Comparison of ENCODE assay signal across 8 cellular contexts in genomic region chr14:22822619-22823551, GRCh38. TPM values are rescaled to one million over a fixed set of nuclear protein-coding genes. Genes with fewer than 3 reads are reported as not detected.
DNase-seq lines count a peak whose midpoint lies in the region; ATAC-seq and TF ChIP-seq lines count a peak whose summit lies in the region.

No MANE protein-coding gene starts in this region.

- peak overlapping the region; percentile 12; the same call in 1 of the 2 replicates for H3K9ac ChIP-seq in KMS-11

- intact Hi-C loops in CD14-positive monocyte (cut with micrococcal nuclease) = loop anchor here (1.0 to 5.0 kb wide), 3 partner anchors 30 to 36 kb away; no protein-coding TSS in a partner anchor

- H4K20me1 ChIP-seq in KMS-11 (ENCODE audit: insufficient read depth) = no peaks in the 10 kb centered on the region

- H3K4me3 ChIP-seq in KMS-11 (IDR thresholded peaks at IDR 0.05; ENCODE audit: insufficient read depth, low read depth, low read length) = no peak overlapping the region

- H3K4me3 Mint-ChIP-seq in CD14-positive monocyte = peak overlapping the region; percentile 77 to 84

- TF ChIP-seq CTCF in CD14-positive monocyte (IDR thresholded peaks at IDR 0.05) = peak; percentile 91
- TF ChIP-seq CTCF in KMS-11 (conservative IDR thresholded peaks at IDR 0.05; ENCODE audit: low read depth, low read length) = peak; percentile 53

- peak overlapping the region; percentile 33; the same call in 1 of the 2 replicates for H2AFZ ChIP-seq in KMS-11 (ENCODE audit: low read depth)

- H3K79me2 ChIP-seq in KMS-11 (ENCODE audit: insufficient read depth, low read depth) = no peaks in the 10 kb centered on the region

- peak; percentile 56 for ATAC-seq in GM19328 (IDR thresholded peaks at IDR 0.05; ENCODE audit: unreplicated experiment)

- DNase-seq in CD14-positive monocyte (ENCODE audit: low spot score) = peak; percentile 64
- peak; percentile 48 for DNase-seq in activated CD4-positive, CD25-positive, alpha-beta regulatory T cell treated with anti-CD3 and anti-CD28 coated beads, Interleukin-2, amount 50 U/mL, for 16 hours (ENCODE audit: low read depth, low spot score)
- DNase-seq in cerebellar cortex (ENCODE audit: low spot score) = peak; percentile 83
- peak; percentile 72 for DNase-seq in stimulated activated CD4-positive, alpha-beta T cell treated with anti-CD3 and anti-CD28 coated beads, Interleukin-1b, Interleukin-23, amount 100 ng/mL, for 48 hours
- DNase-seq in cerebellar nuclear complex (lab: John Stamatoyannopoulos, UW) = no peak

- peaks cover 52% of the 10 kb centered on the region for H3K4me1 Mint-ChIP-seq in CD14-positive monocyte

- peak overlapping the region; percentile 85 to 94 (median 91) for H3K27ac Mint-ChIP-seq in CD14-positive monocyte

- H3K27me3 ChIP-seq in KMS-11 (ENCODE audit: insufficient read depth, low read depth) (no peaks in the 10 kb centered on the region), layer of hippocampus (ENCODE audit: control insufficient read depth, insufficient read depth, low read length) (no peaks in the 10 kb centered on the region)

- H3K4me1 ChIP-seq in KMS-11 (ENCODE audit: low read depth, poor library complexity, severe bottlenecking) = peaks cover 67% of the 10 kb centered on the region

- peaks cover 2 to 3% of the 10 kb centered on the region in 2 donors for H3K36me3 Mint-ChIP-seq in CD14-positive monocyte

- peak overlapping the region; percentile 26 for H3K4me2 ChIP-seq in KMS-11

- H3K27ac ChIP-seq in KMS-11 (peak overlapping the region; percentile 25; the same call in 1 of the 2 replicates), layer of hippocampus (ENCODE audit: low read depth, low read length) (peak overlapping the region; percentile 27)

- H3K9me3 Mint-ChIP-seq in CD14-positive monocyte = no peaks in the 10 kb centered on the region

- H3K27me3 Mint-ChIP-seq in CD14-positive monocyte (ENCODE audit: low read depth in 3 of 3) = peaks cover 2 to 9% (median 6%) of the 10 kb centered on the region in 3 donors

- H3K36me3 ChIP-seq in KMS-11 (ENCODE audit: insufficient read depth) = no peaks in the 10 kb centered on the region

RNA-seq across cellular contexts. Expression of gene MRPL52, which starts 6.8 kb away (rescaled TPM):
- polyA plus RNA-seq in CD14-positive monocyte = 100 to 1,000 TPM; 130 to 164 TPM

RNA-seq across cellular contexts. Expression of gene SLC7A7, which starts 7.7 kb away (rescaled TPM):
- polyA plus RNA-seq in CD14-positive monocyte = 100 to 1,000 TPM; 262 to 371 TPM

RNA-seq across cellular contexts. Expression of gene MMP14, which starts 13.5 kb away (rescaled TPM):
- under 1 TPM; 0.14 to 0.44 TPM for polyA plus RNA-seq in CD14-positive monocyte

RNA-seq across cellular contexts. Expression of gene LRP10, which starts 48.7 kb away (rescaled TPM):
- polyA plus RNA-seq in CD14-positive monocyte = 10 to 100 TPM; 39.0 to 51.5 TPM

RNA-seq across cellular contexts. Expression of gene OXA1L, which starts 56.4 kb away (rescaled TPM):
- 10 to 100 TPM; 61.2 to 86.9 TPM for polyA plus RNA-seq in CD14-positive monocyte

Comparison
In these comparisons a context has a peak if more than half of its experiments do, and no peak if none do; other contexts are left out.
1. DNase-seq: peak in CD14-positive monocyte (single experiment), activated CD4-positive, CD25-positive, alpha-beta regulatory T cell treated with anti-CD3 and anti-CD28 coated beads, Interleukin-2, amount 50 U/mL, for 16 hours (single experiment), cerebellar cortex (single experiment) and stimulated activated CD4-positive, alpha-beta T cell treated with anti-CD3 and anti-CD28 coated beads, Interleukin-1b, Interleukin-23, amount 100 ng/mL, for 48 hours (single experiment); none in cerebellar nuclear complex (0 of 2).